ENCODE assay signal across 8 cellular contexts in the genomic region with DNA sequence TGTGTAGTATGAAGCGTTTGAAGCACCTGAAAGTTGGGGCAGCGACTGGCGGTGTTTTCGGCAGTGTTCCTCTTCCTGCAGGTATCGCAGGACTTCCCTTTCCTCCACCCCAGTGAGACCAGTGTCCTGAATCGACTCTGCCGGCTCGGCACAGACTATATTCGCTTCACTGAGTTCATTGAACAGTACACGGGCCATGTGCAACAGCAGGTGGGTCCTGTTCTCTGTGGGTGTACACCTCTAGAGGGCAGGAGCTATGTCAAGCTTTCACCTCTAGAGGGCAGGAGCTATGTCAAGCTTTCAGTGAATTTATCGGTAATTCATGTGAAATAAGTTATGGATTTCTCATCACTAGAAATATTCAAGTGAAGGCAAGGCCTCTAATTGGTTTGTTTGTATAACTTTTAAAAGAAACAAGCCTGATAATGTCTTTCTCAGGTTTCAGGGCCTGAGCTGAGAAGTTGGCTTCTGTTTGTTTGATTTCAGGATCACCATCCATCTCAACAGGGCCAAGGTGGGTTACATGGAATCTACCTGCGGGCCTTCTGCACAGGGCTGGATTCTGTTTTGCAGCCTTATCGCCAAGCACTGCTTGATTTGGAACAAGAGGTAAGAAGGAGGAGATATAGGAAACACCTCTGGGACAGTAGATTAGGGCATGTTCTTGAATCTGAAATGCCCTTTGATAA. TPM values are rescaled to one million over a fixed set of nuclear protein-coding genes. Genes with fewer than 3 reads are reported as not detected.
DNase-seq lines count a peak whose midpoint lies in the region; ATAC-seq, FAIRE-seq and TF ChIP-seq lines count a peak whose summit lies in the region.

No MANE protein-coding gene starts in this region.

- in situ Hi-C loops in astrocyte of the spinal cord (cut with HindIII; ENCODE audit: low sequenced_read_pairs) = no loop called here
- in situ Hi-C loops in transverse colon (cut with MboI; ENCODE audit: low pct_ligation_motif_present in 1 of 4, low pct_unique_long_range_greater_than_20kb in 1 of 4, low sequenced_read_pairs in 3 of 4) = no loop called here

- no peak overlapping the region for H3K9ac ChIP-seq in liver (ENCODE audit: low read depth in 1 of 2, low read length in 2 of 2)

- H3K4me1 ChIP-seq in BE2C (no peaks in the 10 kb centered on the region), Peyer's patch (peaks cover 0 to 10% (median 3%) of the 10 kb centered on the region in 4 donors), liver (ENCODE audit: control insufficient read depth in 4 of 4, insufficient read depth in 4 of 4, low read length in 3 of 4) (peaks cover 5 to 12% (median 8%) of the 10 kb centered on the region in 4 donors), transverse colon (peaks cover 7 to 15% (median 11%) of the 10 kb centered on the region in 4 donors), aorta (ENCODE audit: control insufficient read depth in 1 of 2, insufficient read depth in 2 of 2, low read length in 2 of 2) (no peaks in the 10 kb centered on the region)

- TF ChIP-seq POLR2A in Peyer's patch (IDR thresholded peaks at IDR 0.05) = no peak
- TF ChIP-seq POLR2A in transverse colon (IDR thresholded peaks at IDR 0.05) = no peak

- DNase-seq in BE2C = peak; percentile 64
- DNase-seq in GM18507 (ENCODE audit: extremely low spot score, insufficient read length, low read depth) = no peak
- peak in 2 of 3 donors; percentile 57 to 72 for DNase-seq in Peyer's patch
- DNase-seq in astrocyte of the spinal cord (ENCODE audit: low read depth, low spot score) = peak; percentile 31
- peak; percentile 17 for DNase-seq in transverse colon
- DNase-seq in aorta = no peak
- no peak for DNase-seq in medulla oblongata (ENCODE audit: extremely low spot score)

- peak; percentile 95 for TF ChIP-seq CTCF in BE2C (IDR thresholded peaks at IDR 0.05; ENCODE audit: low read depth, low read length)
- peak; percentile 51 to 72 (median 58) for TF ChIP-seq CTCF in Peyer's patch (IDR thresholded peaks at IDR 0.05)
- TF ChIP-seq CTCF in astrocyte of the spinal cord (IDR thresholded peaks at IDR 0.05; ENCODE audit: low read depth, low read length) = peak; percentile 85
- TF ChIP-seq CTCF in liver (IDR thresholded peaks at IDR 0.05; ENCODE audit: low read depth, low read length, missing input control) = peak; percentile 54
- peak; percentile 49 to 66 (median 58) for TF ChIP-seq CTCF in transverse colon (IDR thresholded peaks at IDR 0.05)

- ATAC-seq in aorta (ENCODE audit: low FRiP score) = no peak

- H3K27me3 ChIP-seq in BE2C (no peaks in the 10 kb centered on the region), Peyer's patch (no peaks in the 10 kb centered on the region), liver (ENCODE audit: control insufficient read depth in 4 of 4, insufficient read depth in 4 of 4, low read length in 3 of 4) (no peaks in the 10 kb centered on the region), transverse colon (no peaks in the 10 kb centered on the region), aorta (ENCODE audit: control insufficient read depth in 1 of 2, insufficient read depth in 2 of 2, low read length in 1 of 2) (no peaks in the 10 kb centered on the region)

- no peak for TF ChIP-seq EP300 in transverse colon (IDR thresholded peaks at IDR 0.05; ENCODE audit: low read depth)

- peak in 1 of 2 donors; percentile 45 for TF ChIP-seq RAD21 in liver (IDR thresholded peaks at IDR 0.05)

- H3K36me3 ChIP-seq in BE2C (peaks cover 39% of the 10 kb centered on the region), Peyer's patch (peaks cover 0 to 30% (median 0%) of the 10 kb centered on the region in 3 donors), liver (ENCODE audit: control insufficient read depth in 4 of 4, insufficient read depth in 3 of 4, low read depth in 1 of 4, low read length in 3 of 4) (peaks cover 0 to 21% (median 11%) of the 10 kb centered on the region in 4 donors), transverse colon (peaks cover 0 to 10% (median 0%) of the 10 kb centered on the region in 4 donors), aorta (ENCODE audit: control insufficient read depth in 1 of 2, insufficient read depth in 2 of 2, low read length in 1 of 2) (peaks cover 0 to 3% of the 10 kb centered on the region in 2 donors)

- H3K27ac ChIP-seq in Peyer's patch (no peak overlapping the region), liver (ENCODE audit: low read depth in 1 of 2, low read length in 2 of 2) (no peak overlapping the region), transverse colon (no peak overlapping the region), aorta (ENCODE audit: low read depth in 1 of 2, low read length in 2 of 2) (no peak overlapping the region)

- FAIRE-seq in GM18507 (lab: Jason Lieb, UNC) = peak; percentile 80

- intact Hi-C loops in transverse colon (cut with DNase I; ENCODE audit: low total_unique reads) (no loop called here), aorta (cut with DNase I) (no loop called here)

- no peak overlapping the region for H3K4me3 ChIP-seq in BE2C (ENCODE audit: low read depth, low read length)
- H3K4me3 ChIP-seq in Peyer's patch = no peak overlapping the region
- no peak overlapping the region for H3K4me3 ChIP-seq in astrocyte of the spinal cord (ENCODE audit: low read depth, low read length)
- H3K4me3 ChIP-seq in liver (ENCODE audit: low read depth in 1 of 3, low read length in 3 of 3) = no peak overlapping the region
- H3K4me3 ChIP-seq in transverse colon = no peak overlapping the region
- no peak overlapping the region for H3K4me3 ChIP-seq in aorta (ENCODE audit: low read length in 2 of 2)

- H3K9me3 ChIP-seq in BE2C (no peaks in the 10 kb centered on the region), Peyer's patch (no peaks in the 10 kb centered on the region), liver (ENCODE audit: control insufficient read depth in 4 of 4, low read length in 3 of 4) (no peaks in the 10 kb centered on the region), transverse colon (no peaks in the 10 kb centered on the region), aorta (ENCODE audit: control insufficient read depth, low read length) (no peaks in the 10 kb centered on the region)

- WGBS in liver = 90% methylated on average over 13 of the region's 13 CpGs
- 81 to 97% methylated on average over 6 to 13 of the region's 13 CpGs for WGBS in transverse colon (ENCODE audit: low coverage in 1 of 2), 2 donors
- 83 to 84% methylated on average over 13 of the region's 13 CpGs for WGBS in aorta, 2 donors

TF ChIP-seq in liver, 16 proteins besides CTCF, POLR2A, EP300 and RAD21 (continues in another document):
- TF ChIP-seq, protein P1, sequence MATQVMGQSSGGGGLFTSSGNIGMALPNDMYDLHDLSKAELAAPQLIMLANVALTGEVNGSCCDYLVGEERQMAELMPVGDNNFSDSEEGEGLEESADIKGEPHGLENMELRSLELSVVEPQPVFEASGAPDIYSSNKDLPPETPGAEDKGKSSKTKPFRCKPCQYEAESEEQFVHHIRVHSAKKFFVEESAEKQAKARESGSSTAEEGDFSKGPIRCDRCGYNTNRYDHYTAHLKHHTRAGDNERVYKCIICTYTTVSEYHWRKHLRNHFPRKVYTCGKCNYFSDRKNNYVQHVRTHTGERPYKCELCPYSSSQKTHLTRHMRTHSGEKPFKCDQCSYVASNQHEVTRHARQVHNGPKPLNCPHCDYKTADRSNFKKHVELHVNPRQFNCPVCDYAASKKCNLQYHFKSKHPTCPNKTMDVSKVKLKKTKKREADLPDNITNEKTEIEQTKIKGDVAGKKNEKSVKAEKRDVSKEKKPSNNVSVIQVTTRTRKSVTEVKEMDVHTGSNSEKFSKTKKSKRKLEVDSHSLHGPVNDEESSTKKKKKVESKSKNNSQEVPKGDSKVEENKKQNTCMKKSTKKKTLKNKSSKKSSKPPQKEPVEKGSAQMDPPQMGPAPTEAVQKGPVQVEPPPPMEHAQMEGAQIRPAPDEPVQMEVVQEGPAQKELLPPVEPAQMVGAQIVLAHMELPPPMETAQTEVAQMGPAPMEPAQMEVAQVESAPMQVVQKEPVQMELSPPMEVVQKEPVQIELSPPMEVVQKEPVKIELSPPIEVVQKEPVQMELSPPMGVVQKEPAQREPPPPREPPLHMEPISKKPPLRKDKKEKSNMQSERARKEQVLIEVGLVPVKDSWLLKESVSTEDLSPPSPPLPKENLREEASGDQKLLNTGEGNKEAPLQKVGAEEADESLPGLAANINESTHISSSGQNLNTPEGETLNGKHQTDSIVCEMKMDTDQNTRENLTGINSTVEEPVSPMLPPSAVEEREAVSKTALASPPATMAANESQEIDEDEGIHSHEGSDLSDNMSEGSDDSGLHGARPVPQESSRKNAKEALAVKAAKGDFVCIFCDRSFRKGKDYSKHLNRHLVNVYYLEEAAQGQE (IDR thresholded peaks at IDR 0.05) = no peak
- TF ChIP-seq HNF4A (conservative IDR thresholded peaks at IDR 0.05) = no peak
- TF ChIP-seq, protein P2, sequence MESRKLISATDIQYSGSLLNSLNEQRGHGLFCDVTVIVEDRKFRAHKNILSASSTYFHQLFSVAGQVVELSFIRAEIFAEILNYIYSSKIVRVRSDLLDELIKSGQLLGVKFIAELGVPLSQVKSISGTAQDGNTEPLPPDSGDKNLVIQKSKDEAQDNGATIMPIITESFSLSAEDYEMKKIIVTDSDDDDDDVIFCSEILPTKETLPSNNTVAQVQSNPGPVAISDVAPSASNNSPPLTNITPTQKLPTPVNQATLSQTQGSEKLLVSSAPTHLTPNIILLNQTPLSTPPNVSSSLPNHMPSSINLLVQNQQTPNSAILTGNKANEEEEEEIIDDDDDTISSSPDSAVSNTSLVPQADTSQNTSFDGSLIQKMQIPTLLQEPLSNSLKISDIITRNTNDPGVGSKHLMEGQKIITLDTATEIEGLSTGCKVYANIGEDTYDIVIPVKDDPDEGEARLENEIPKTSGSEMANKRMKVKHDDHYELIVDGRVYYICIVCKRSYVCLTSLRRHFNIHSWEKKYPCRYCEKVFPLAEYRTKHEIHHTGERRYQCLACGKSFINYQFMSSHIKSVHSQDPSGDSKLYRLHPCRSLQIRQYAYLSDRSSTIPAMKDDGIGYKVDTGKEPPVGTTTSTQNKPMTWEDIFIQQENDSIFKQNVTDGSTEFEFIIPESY (IDR thresholded peaks at IDR 0.05) = no peak
- no peak for TF ChIP-seq YY1 (IDR thresholded peaks at IDR 0.05)

RNA-seq across cellular contexts. Expression of a gene that starts 5.3 kb away (rescaled TPM):
- polyA plus RNA-seq in BE2C (2012; ENCODE audit: insufficient read depth, insufficient read length, low read depth) = 19.7 TPM
- total RNA-seq in Peyer's patch (10 to 100 TPM; 16.3 to 30.0 (median 23.4) TPM), liver (10 to 100 TPM; 17.1 to 20.5 TPM), transverse colon (10 to 100 TPM; 12.7 to 25.1 (median 16.0) TPM), aorta (10 to 100 TPM; 14.6 to 16.3 TPM)
- polyA plus RNA-seq in liver (1 to 10 TPM; 4.6 to 7.7 TPM), aorta (1 to 10 TPM; 3.5 to 6.0 TPM)

RNA-seq across cellular contexts. Expression of a gene that starts 5.3 kb away (rescaled TPM):
- 17.1 TPM for polyA plus RNA-seq in BE2C (2012; ENCODE audit: insufficient read depth, insufficient read length, low read depth)
- total RNA-seq in Peyer's patch (10 to 100 TPM; 27.5 to 57.8 (median 29.1) TPM), liver (10 to 100 TPM; 13.4 to 15.6 TPM), transverse colon (10 to 100 TPM; 25.1 to 33.7 (median 29.8) TPM), aorta (10 to 100 TPM; 20.3 to 21.7 TPM)
- polyA plus RNA-seq in liver (1 to 10 TPM; 4.1 to 5.8 TPM), aorta (1 to 10 TPM; 4.2 to 5.0 TPM)

RNA-seq across cellular contexts. Expression of a gene that starts 45.8 kb away (rescaled TPM):
- polyA plus RNA-seq in BE2C (2012; ENCODE audit: insufficient read depth, insufficient read length, low read depth) = 43.4 TPM
- total RNA-seq in Peyer's patch (1 to 10 TPM; 2.8 to 5.1 (median 3.6) TPM), liver (1 to 10 TPM; 4.0 to 4.3 TPM), transverse colon (1 to 10 TPM; 3.0 to 6.4 (median 3.4) TPM), aorta (1 to 10 TPM; 7.5 to 9.2 TPM)
- polyA plus RNA-seq in liver (1 to 10 TPM; 3.1 to 3.7 TPM), aorta (1 to 10 TPM; 1.3 to 4.3 TPM)

Comparison
In these comparisons a context has a peak if more than half of its experiments do, and no peak if none do; other contexts are left out.
1. DNase-seq: peak in BE2C (single experiment), Peyer's patch (2 of 3), astrocyte of the spinal cord (single experiment) and transverse colon (single experiment); none in GM18507 (single experiment), aorta (0 of 2) and medulla oblongata (single experiment).
2. Peak in every context shown above with its lines, with median percentiles within 50 percentile points of each other: CTCF ChIP-seq.